17 cellular contexts compared by ENCODE assay signal in genomic region chr18:78676622-78677482, GRCh38.
"Had no signal": no experiment of that assay in that cellular context is flagged by ENCODE, and none has a peak within 500 bp of the region (broad histone marks: within the 10 kb centered on the region; RNA-seq: fewer than 3 reads in every experiment).

No MANE protein-coding gene starts in this region.

- H3K27ac ChIP-seq: KMS-11, SJCRH30 had no signal

- H3K36me3 ChIP-seq: SJCRH30 had no signal

- DNase-seq: IMR-90, Kasumi-1, MM.1S, NCI-H1092 treated with DMSO at 0.1 percent for 48 hours, NCI-H1436, NCI-H187, NCI-H2029 treated with DMSO at 0.1 percent for 48 hours, NCI-H2171 treated with DMSO at 0.1 percent for 48 hours, NCI-H345, NCI-H524, NCI-H526 treated with DMSO at 0.1 percent for 48 hours, NCI-H748 treated with DMSO at 0.1 percent for 48 hours, PC-3, SHP77 treated with DMSO at 0.1 percent for 48 hours, SJCRH30 had no signal

- FAIRE-seq: HepG2 had no signal

- H3K4me3 ChIP-seq: SJCRH30 had no signal

- H3K4me2 ChIP-seq: KMS-11 had no signal

- H3K9ac ChIP-seq: KMS-11 had no signal

- H3K27me3 ChIP-seq: SJCRH30 had no signal

- H3K4me1 ChIP-seq: SJCRH30 had no signal

- H3K9me3 ChIP-seq: SJCRH30 had no signal
